Comparison of ENCODE assay signal across 18 cellular contexts in the genomic region with DNA sequence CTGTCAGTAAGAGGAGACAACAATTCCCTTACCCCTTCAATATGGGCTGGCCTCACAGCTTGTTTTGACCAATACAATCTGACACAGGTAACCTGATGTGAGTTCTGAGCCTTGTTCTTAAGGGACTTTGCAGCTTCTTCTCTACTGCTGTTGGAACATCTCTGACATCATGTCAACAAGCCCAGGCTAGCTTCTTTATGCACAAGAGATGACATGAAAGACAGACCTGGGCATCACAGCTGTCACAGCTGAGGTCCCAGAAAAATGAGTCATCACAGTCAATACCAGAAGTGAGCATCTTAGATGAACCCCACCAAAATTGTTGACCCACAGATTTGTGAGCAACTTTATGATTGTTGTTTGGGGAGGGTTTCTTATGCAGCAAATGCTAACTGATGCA.
A peak's percentile ranks its signal among the peaks of the same experiment; 100 is the strongest.
DNase-seq lines count a peak whose midpoint lies in the region; ATAC-seq and TF ChIP-seq lines count a peak whose summit lies in the region.
"Had no signal": no experiment of that assay in that cellular context is flagged by ENCODE, and none has a peak within 500 bp of the region (broad histone marks: within the 10 kb centered on the region; RNA-seq: fewer than 3 reads in every experiment).

No MANE protein-coding gene starts in this region.

- H3K4me3 ChIP-seq in epithelial cell of esophagus (ENCODE audit: low read length): no peak overlapping the region
- no peak overlapping the region for H3K4me3 ChIP-seq in suprapubic skin
- H3K4me3 ChIP-seq: BLaER1 had no signal

- no peaks in the 10 kb centered on the region for H3K36me3 ChIP-seq in suprapubic skin
- H3K36me3 ChIP-seq: BLaER1 had no signal

- TF ChIP-seq POLR2A in suprapubic skin (IDR thresholded peaks at IDR 0.05): no peak

- peak; percentile 44 for ATAC-seq in HG02798 (IDR thresholded peaks at IDR 0.05; ENCODE audit: poor library complexity, unreplicated experiment)
- ATAC-seq: HCT116 had no signal

- TF ChIP-seq EP300 in suprapubic skin (IDR thresholded peaks at IDR 0.05): no peak

- H3K9me3 ChIP-seq in suprapubic skin: no peaks in the 10 kb centered on the region
- H3K9me3 ChIP-seq: BLaER1 had no signal

- DNase-seq in DMS53 (lab: John Stamatoyannopoulos, UW) (peak; percentile 45), DMS53 treated with DMSO at 0.1 percent for 48 hours (lab: John Stamatoyannopoulos, UW; ENCODE audit: unreplicated experiment) (no peak), epithelial cell of esophagus (ENCODE audit: low read depth) (peak; percentile 43), suprapubic skin (ENCODE audit: low spot score in 2 of 2) (no peak), middle frontal gyrus (ENCODE audit: extremely low spot score, low spot score) (no peak), NCI-H146 (lab: John Stamatoyannopoulos, UW) (no peak)
- DNase-seq: Calu3; CD4-positive, alpha-beta memory T cell; DMS 273 treated with DMSO at 0.1 percent for 48 hours; DMS79; GDM1; GOT3; H7; HFFc6 had no signal

- no peak for TF ChIP-seq CTCF in epithelial cell of esophagus (IDR thresholded peaks at IDR 0.05; ENCODE audit: insufficient read depth, low read depth, low read length, missing control alignments)
- TF ChIP-seq CTCF in suprapubic skin (IDR thresholded peaks at IDR 0.05): no peak

- no peaks in the 10 kb centered on the region for H3K4me1 ChIP-seq in suprapubic skin
- H3K4me1 ChIP-seq: BLaER1 had no signal

- H3K27me3 ChIP-seq in suprapubic skin: peaks cover 3% of the 10 kb centered on the region
- H3K27me3 ChIP-seq: BLaER1 had no signal

- peak overlapping the region; percentile 79 for H3K27ac ChIP-seq in suprapubic skin
- H3K27ac ChIP-seq: 22Rv1, BLaER1 had no signal

Comparison
In these comparisons a context has a peak if more than half of its experiments do, and no peak if none do; other contexts are left out.
1. DNase-seq: peak in DMS53 (single experiment) and epithelial cell of esophagus (single experiment); none in DMS53 treated with DMSO at 0.1 percent for 48 hours (single experiment), suprapubic skin (0 of 2), middle frontal gyrus (single experiment) and NCI-H146 (single experiment).